8 cellular contexts compared by ENCODE assay signal in the genomic region with DNA sequence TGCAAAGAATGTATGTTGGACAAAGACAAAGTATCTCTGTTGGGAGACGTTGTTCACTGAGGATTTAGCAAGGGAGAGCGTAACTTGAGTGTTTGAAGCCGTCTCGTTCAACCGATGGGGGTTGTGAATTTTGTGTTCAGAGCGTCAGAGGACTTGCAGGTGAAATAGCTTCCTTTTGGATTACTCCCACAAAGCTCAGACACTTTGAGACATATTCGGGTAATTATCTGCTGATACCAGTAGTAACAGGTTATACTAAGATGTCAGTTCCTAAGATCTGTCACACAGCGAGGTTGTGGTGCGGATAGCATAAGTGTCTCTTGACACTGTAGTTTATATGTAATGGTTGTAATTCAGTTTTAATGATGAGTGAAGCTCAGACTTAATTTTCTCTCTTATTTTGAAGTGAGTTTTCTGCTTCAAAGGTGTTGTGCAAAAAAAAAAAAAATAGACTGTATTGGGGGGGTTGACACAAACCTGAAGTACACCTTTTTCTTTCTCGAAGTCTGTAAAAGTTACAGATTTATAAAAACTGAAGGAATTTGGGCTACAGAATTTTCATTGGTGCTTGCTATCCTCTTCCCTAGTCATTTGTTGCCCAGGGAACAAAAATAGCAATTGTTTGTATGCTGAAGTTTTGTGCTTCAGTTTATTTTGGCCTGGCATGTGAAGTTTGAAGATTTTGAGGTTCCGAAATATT. TPM values are rescaled to one million over a fixed set of nuclear protein-coding genes. Genes with fewer than 3 reads are reported as not detected.
A peak's percentile ranks its signal among the peaks of the same experiment; 100 is the strongest.
DNase-seq lines count a peak whose midpoint lies in the region; ATAC-seq and TF ChIP-seq lines count a peak whose summit lies in the region.

No MANE protein-coding gene starts in this region.

- H3K36me3 ChIP-seq in heart right ventricle (no peaks in the 10 kb centered on the region), skeletal muscle satellite cell (ENCODE audit: insufficient read depth, low read length) (no peaks in the 10 kb centered on the region)

- TF ChIP-seq CTCF in heart right ventricle (IDR thresholded peaks at IDR 0.05) (no peak), glutamatergic neuron (IDR thresholded peaks at IDR 0.05; ENCODE audit: partially characterized antibody, unreplicated experiment) (no peak)

- H3K4me1 Mint-ChIP-seq in activated CD4-positive, alpha-beta memory T cell treated with anti-CD3 and anti-CD28 coated beads, Interleukin-2, amount 10 ng/mL, durations not matched to agents 7 days and 5 days, result peaks cover 75% of the 10 kb centered on the region
- H3K4me1 Mint-ChIP-seq in glutamatergic neuron (ENCODE audit: low read depth, unreplicated experiment), result peaks cover 24% of the 10 kb centered on the region

- H3K4me3 ChIP-seq in heart right ventricle, result peak overlapping the region; percentile 70 to 94 (median 85)
- peak overlapping the region; percentile 95 for H3K4me3 ChIP-seq in skeletal muscle satellite cell (ENCODE audit: low read length)

- no peaks in the 10 kb centered on the region for H3K27me3 ChIP-seq in heart right ventricle
- no peaks in the 10 kb centered on the region for H3K27me3 ChIP-seq in skeletal muscle satellite cell (ENCODE audit: control insufficient read depth, insufficient read depth, low read length)

- H3K4me1 ChIP-seq in heart right ventricle (peaks cover 3 to 83% (median 56%) of the 10 kb centered on the region in 9 donors), skeletal muscle satellite cell (ENCODE audit: control insufficient read depth, insufficient read depth, low read length) (peaks cover 54% of the 10 kb centered on the region)

- H3K9me3 Mint-ChIP-seq in activated CD4-positive, alpha-beta memory T cell treated with anti-CD3 and anti-CD28 coated beads, Interleukin-2, amount 10 ng/mL, durations not matched to agents 7 days and 5 days, result no peaks in the 10 kb centered on the region
- peaks cover 9% of the 10 kb centered on the region for H3K9me3 Mint-ChIP-seq in glutamatergic neuron (ENCODE audit: unreplicated experiment)

- peak overlapping the region; percentile 90 for H3K27ac Mint-ChIP-seq in activated CD4-positive, alpha-beta memory T cell treated with anti-CD3 and anti-CD28 coated beads, Interleukin-2, amount 10 ng/mL, durations not matched to agents 7 days and 5 days
- peak overlapping the region; percentile 9 for H3K27ac Mint-ChIP-seq in glutamatergic neuron (ENCODE audit: unreplicated experiment)

- POLR2A ChIA-PET in activated CD4-positive, alpha-beta memory T cell treated with anti-CD3 and anti-CD28 coated beads, Interleukin-2, amount 10 ng/mL, durations not matched to agents 7 days and 5 days (lab: Charles Lee), result interaction anchor here (0.7 to 8.8 kb wide), 25 partner anchors 8 to 378 kb away, joined by 3 to 71 read pairs (median 4); a partner anchor contains a TSS

- H3K9ac ChIP-seq in skeletal muscle satellite cell (ENCODE audit: low read depth, low read length), result peak overlapping the region; percentile 87

- H3K9me3 ChIP-seq in heart right ventricle (peaks cover 0 to 3% (median 0%) of the 10 kb centered on the region in 11 donors), skeletal muscle satellite cell (replicated peaks; ENCODE audit: low read length) (no peaks in the 10 kb centered on the region)

- WGBS in heart right ventricle, 2 donors, result 13 to 16% methylated on average over 11 of the region's 11 CpGs

- CTCF ChIA-PET in activated CD4-positive, alpha-beta memory T cell treated with anti-CD3 and anti-CD28 coated beads, Interleukin-2, amount 10 ng/mL, durations not matched to agents 7 days and 5 days (lab: Charles Lee), result interaction anchor here (0.9 to 1.8 kb wide), 4 partner anchors 12 to 157 kb away, joined by 3 to 5 read pairs (median 3); no protein-coding TSS in a partner anchor

- H3K27me3 Mint-ChIP-seq in activated CD4-positive, alpha-beta memory T cell treated with anti-CD3 and anti-CD28 coated beads, Interleukin-2, amount 10 ng/mL, durations not matched to agents 7 days and 5 days, result no peaks in the 10 kb centered on the region
- peaks cover 15% of the 10 kb centered on the region for H3K27me3 Mint-ChIP-seq in glutamatergic neuron (ENCODE audit: unreplicated experiment)

- DNase-seq in heart right ventricle, result peak in 1 of 2 donors; percentile 10
- no peak for DNase-seq in Right ventricle myocardium inferior (ENCODE audit: missing footprints)
- no peak for DNase-seq in activated CD4-positive, alpha-beta memory T cell treated with anti-CD3 and anti-CD28 coated beads, Interleukin-2, amount 10 ng/mL, durations not matched to agents 7 days and 5 days
- DNase-seq in glutamatergic neuron, result no peak
- DNase-seq in NCI-H1436 treated with DMSO at 0.1 percent for 48 hours (lab: John Stamatoyannopoulos, UW), result no peak
- DNase-seq in mucosa of gallbladder (ENCODE audit: low spot score), result no peak

- peak overlapping the region; percentile 90 for H3K4me3 Mint-ChIP-seq in activated CD4-positive, alpha-beta memory T cell treated with anti-CD3 and anti-CD28 coated beads, Interleukin-2, amount 10 ng/mL, durations not matched to agents 7 days and 5 days
- peak overlapping the region; percentile 85 for H3K4me3 Mint-ChIP-seq in glutamatergic neuron (ENCODE audit: unreplicated experiment)

- ATAC-seq in heart right ventricle (no peak), Right ventricle myocardium inferior (no peak), GM21360 (IDR thresholded peaks at IDR 0.05; ENCODE audit: unreplicated experiment) (no peak)

- peak overlapping the region; percentile 83 for H3K4me2 ChIP-seq in skeletal muscle satellite cell (ENCODE audit: low read length)

- intact Hi-C loops in heart right ventricle (cut with DNase I) (loop anchor here in 5 of 10 donors (5.0 to 10.0 kb wide), 5 partner anchors 77 to 155 kb away; a partner anchor contains a TSS), Right ventricle myocardium inferior (cut with DNase I) (loop anchor here (2.0 to 5.0 kb wide), 3 partner anchors 72 to 152 kb away; a partner anchor contains a TSS)

- peaks cover 24% of the 10 kb centered on the region for H3K36me3 Mint-ChIP-seq in activated CD4-positive, alpha-beta memory T cell treated with anti-CD3 and anti-CD28 coated beads, Interleukin-2, amount 10 ng/mL, durations not matched to agents 7 days and 5 days (ENCODE audit: low read depth)
- no peaks in the 10 kb centered on the region for H3K36me3 Mint-ChIP-seq in glutamatergic neuron (ENCODE audit: unreplicated experiment)

- H3K27ac ChIP-seq in heart right ventricle, result peak overlapping the region; percentile 86 to 99 (median 96)

RNA-seq across cellular contexts. Expression of a gene that starts 1.7 kb away (rescaled TPM):
- total RNA-seq in heart right ventricle (10 to 100 TPM; 23.1 to 39.4 (median 29.4) TPM), Right ventricle myocardium inferior (23.1 TPM), glutamatergic neuron (ENCODE audit: unreplicated experiment) (85.1 TPM), mucosa of gallbladder (48.0 TPM)
- polyA plus RNA-seq in heart right ventricle, result 10 to 100 TPM; 10.0 to 27.1 TPM
- total RNA-seq in activated CD4-positive, alpha-beta memory T cell treated with anti-CD3 and anti-CD28 coated beads, Interleukin-2, amount 10 ng/mL, durations not matched to agents 7 days and 5 days, result 100 to 1,000 TPM; 113 to 118 TPM
- total RNA-seq in skeletal muscle satellite cell (2012; rRNA removed), result 29.9 and 34.5 TPM in 2 replicates
